8 cellular contexts compared by ENCODE assay signal in the genomic region with DNA sequence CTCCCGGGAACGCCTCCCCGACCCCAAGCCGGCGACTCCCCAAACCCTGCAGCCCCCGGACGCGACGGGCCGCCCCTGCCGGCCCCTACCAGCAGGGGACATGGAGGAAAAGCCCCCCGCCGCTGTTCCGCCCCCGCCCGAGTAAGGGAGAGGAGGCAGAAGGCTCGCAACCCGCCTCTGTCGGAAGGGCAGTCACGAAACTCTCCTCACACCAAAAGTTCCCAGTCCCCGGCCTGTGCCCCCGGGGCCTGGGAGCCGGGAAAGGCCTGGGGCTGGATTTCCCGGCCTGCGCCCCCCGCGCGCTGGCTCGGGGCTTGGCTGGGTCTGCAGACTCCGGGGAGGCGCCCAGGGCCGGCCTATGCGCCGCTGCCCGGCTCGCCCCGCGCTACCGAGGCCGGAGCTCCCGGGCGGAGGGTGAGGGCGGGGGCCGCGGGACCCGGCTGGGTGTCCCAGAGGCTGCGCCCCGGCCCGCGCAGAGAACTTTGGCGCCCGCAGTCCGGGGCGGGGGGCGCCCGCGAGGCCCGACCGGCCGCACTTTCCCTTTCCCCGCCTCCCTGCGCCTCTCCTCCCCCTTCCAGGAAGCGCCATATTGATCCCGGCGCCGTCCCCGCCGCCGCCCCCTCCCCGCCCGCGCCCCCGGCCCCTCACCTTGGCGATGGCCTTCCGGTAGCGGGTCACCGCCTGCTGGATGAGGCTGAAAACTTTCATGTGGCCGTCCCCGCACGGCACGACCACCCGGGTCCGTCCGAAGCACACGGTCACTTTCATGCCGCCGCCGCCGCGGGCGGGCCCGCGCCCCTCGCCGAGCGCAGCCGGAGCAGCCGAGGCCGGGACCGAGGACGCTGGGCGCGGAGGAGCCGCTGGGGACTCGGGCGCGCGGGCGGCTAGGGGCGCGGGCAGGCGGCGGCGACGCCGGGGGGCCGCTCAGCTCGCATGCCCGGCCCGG. TPM values are rescaled to one million over a fixed set of nuclear protein-coding genes. Genes with fewer than 3 reads are reported as not detected.
DNase-seq lines count a peak whose midpoint lies in the region; ATAC-seq and TF ChIP-seq lines count a peak whose summit lies in the region.

No MANE protein-coding gene starts in this region.

- H3K27me3 Mint-ChIP-seq in T-helper 17 cell (peaks cover 77% of the 10 kb centered on the region), nephron (ENCODE audit: low read depth) (peaks cover 6% of the 10 kb centered on the region)

- H3K36me3 ChIP-seq in fibroblast of lung (ENCODE audit: control insufficient read depth, insufficient read depth, low read length), result no peaks in the 10 kb centered on the region

- H2AFZ ChIP-seq in fibroblast of lung (ENCODE audit: low read length), result peak overlapping the region; percentile 77

- ATAC-seq in HG02798 (IDR thresholded peaks at IDR 0.05; ENCODE audit: poor library complexity, unreplicated experiment), result peak; percentile 20
- no peak for ATAC-seq in T-helper 17 cell
- ATAC-seq in HG03565 (IDR thresholded peaks at IDR 0.05; ENCODE audit: unreplicated experiment), result no peak

- no peaks in the 10 kb centered on the region for H3K9me3 Mint-ChIP-seq in nephron

- H3K4me1 ChIP-seq in fibroblast of lung (ENCODE audit: control insufficient read depth, extremely low read depth, insufficient read depth, low read length), result peaks cover 2% of the 10 kb centered on the region

- H3K9me3 ChIP-seq in T-helper 17 cell (ENCODE audit: control insufficient read depth, low read length, poor library complexity, severe bottlenecking) (no peaks in the 10 kb centered on the region), fibroblast of lung (ENCODE audit: control insufficient read depth, insufficient read depth, low read depth, low read length) (no peaks in the 10 kb centered on the region)

- H3K4me1 Mint-ChIP-seq in T-helper 17 cell, result peaks cover 7% of the 10 kb centered on the region
- H3K4me1 Mint-ChIP-seq in nephron, result peaks cover 53% of the 10 kb centered on the region

- peak; percentile 13 for DNase-seq in NCI-H1105 treated with DMSO at 0.1 percent for 48 hours (lab: John Stamatoyannopoulos, UW)
- DNase-seq in NCI-H1105 (lab: John Stamatoyannopoulos, UW), result no peak
- DNase-seq in T-helper 17 cell, result no peak
- DNase-seq in fibroblast of lung (ENCODE audit: low read depth in 2 of 2), result peak; percentile 43 to 44
- DNase-seq in activated effector memory CD4-positive, alpha-beta T cell treated with Interleukin-2 at 50 U/mL for 16 hours, result no peak

- H3K27ac Mint-ChIP-seq in T-helper 17 cell (no peak overlapping the region), nephron (peak overlapping the region; percentile 92 to 97 (median 97))

- H3K27me3 ChIP-seq in fibroblast of lung (ENCODE audit: control insufficient read depth, insufficient read depth, low read length), result no peaks in the 10 kb centered on the region

- H3K36me3 Mint-ChIP-seq in T-helper 17 cell (ENCODE audit: low read depth) (peaks cover 2% of the 10 kb centered on the region), nephron (ENCODE audit: low read depth) (no peaks in the 10 kb centered on the region)

- H3K4me2 ChIP-seq in fibroblast of lung (ENCODE audit: extremely low read depth, insufficient read depth, low read length), result peak overlapping the region; percentile 88

- H3K79me2 ChIP-seq in fibroblast of lung (ENCODE audit: control insufficient read depth, insufficient read depth, low read length), result peaks cover 22% of the 10 kb centered on the region

- no peaks in the 10 kb centered on the region for H4K20me1 ChIP-seq in fibroblast of lung (ENCODE audit: control insufficient read depth, extremely low read depth, insufficient read depth, low read length)

- H3K9ac ChIP-seq in fibroblast of lung (ENCODE audit: insufficient read depth, low read length), result peak overlapping the region; percentile 73

- peak overlapping the region; percentile 51 for H3K27ac ChIP-seq in fibroblast of lung (ENCODE audit: insufficient read depth, low read length)

- H3K4me3 ChIP-seq in fibroblast of lung (replicated peaks in 1 of 4; ENCODE audit: control extremely low read depth in 1 of 4, insufficient read depth in 1 of 4, low read depth in 3 of 4, low read length in 4 of 4), result peak overlapping the region; percentile 52 to 87 (median 80)

- H3K4me3 Mint-ChIP-seq in T-helper 17 cell, result peak overlapping the region; percentile 66
- H3K4me3 Mint-ChIP-seq in nephron, result peak overlapping the region; percentile 92 to 96 (median 96)

- peak in 1 of 2 donors; percentile 4 for TF ChIP-seq CTCF in fibroblast of lung (conservative IDR thresholded peaks at IDR 0.05 in 1 of 2, IDR thresholded peaks at IDR 0.05 in 1 of 2; ENCODE audit: low read depth in 1 of 2, low read length in 2 of 2)
- TF ChIP-seq CTCF in nephron (IDR thresholded peaks at IDR 0.05; ENCODE audit: unreplicated experiment in 3 of 3), result peak in 1 of 3 experiments; percentile 5

RNA-seq across cellular contexts. Expression of a gene that starts 0.6 kb away (rescaled TPM):
- total RNA-seq in T-helper 17 cell (1 to 10 TPM in 1 of 2 donors, under 1 TPM in 1; 0.32 to 8.2 TPM), fibroblast of lung (43.1 and 46.4 TPM in 2 replicates)
- 24.0 and 26.8 TPM in 2 replicates for polyA plus RNA-seq in fibroblast of lung
- polyA plus RNA-seq in fibroblast of lung (2012), result 16.8 TPM in 2 replicates
- 8.5 and 12.0 TPM in 2 replicates for polyA minus RNA-seq in fibroblast of lung (ENCODE audit: low replicate concordance)

Comparison
In these comparisons a context has a peak if more than half of its experiments do, and no peak if none do; other contexts are left out.
1. DNase-seq: peak in NCI-H1105 treated with DMSO at 0.1 percent for 48 hours (single experiment) and fibroblast of lung (2 of 2); none in NCI-H1105 (single experiment), T-helper 17 cell (0 of 3) and activated effector memory CD4-positive, alpha-beta T cell treated with Interleukin-2 at 50 U/mL for 16 hours (single experiment).